Comparison of ENCODE assay signal across 1 cellular context in the genomic region with DNA sequence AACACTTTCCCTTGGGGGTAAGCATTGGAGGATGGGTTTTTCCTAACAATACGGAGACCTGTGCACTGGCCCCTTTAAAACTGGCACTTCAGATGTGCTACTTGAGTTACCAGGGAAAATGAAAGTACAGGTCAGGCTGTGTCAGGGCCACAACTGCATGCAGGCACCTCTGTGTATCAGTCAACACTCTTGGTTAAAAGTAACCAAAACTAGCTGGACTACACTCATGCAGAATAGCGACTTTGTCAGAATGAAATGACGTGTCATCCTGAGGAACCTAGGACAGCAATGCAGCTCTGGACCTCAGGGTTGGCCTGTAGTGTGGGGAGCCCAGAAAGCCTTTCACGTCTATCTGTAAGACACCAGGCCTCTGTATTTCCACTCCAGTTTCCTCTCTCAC.
TF ChIP-seq lines count a peak whose summit lies in the region.

No MANE protein-coding gene starts in this region.

TF ChIP-seq in HepG2, 621 proteins besides CTCF, POLR2A, EP300 and RAD21:
- TF ChIP-seq KDM2A (CRISPR knock-in tag; IDR thresholded peaks at IDR 0.05; ENCODE audit: borderline replicate concordance, low read depth): no peak
